12 cellular contexts compared by ENCODE assay signal in the genomic region with DNA sequence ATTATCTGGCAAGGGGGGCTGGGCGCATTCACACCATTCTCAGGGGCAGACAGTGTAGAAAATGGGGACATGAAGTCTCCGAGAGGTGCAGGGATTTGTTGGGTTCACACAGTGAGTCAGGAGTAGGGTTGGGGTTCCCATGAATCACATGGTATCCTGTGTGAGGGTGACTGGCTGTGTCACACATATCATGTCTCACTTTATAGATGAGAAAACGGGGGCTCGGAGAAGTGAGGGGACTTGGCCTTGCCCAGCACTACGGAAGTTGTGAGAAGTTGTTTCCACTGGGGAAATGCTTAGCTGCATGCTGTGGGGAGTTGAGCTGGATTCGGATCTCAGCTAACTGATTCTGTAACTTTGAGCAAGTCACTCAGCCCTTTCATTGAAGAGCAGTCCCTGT. TPM values are rescaled to one million over a fixed set of nuclear protein-coding genes. Genes with fewer than 3 reads are reported as not detected.
DNase-seq lines count a peak whose midpoint lies in the region; ATAC-seq and TF ChIP-seq lines count a peak whose summit lies in the region.
"Had no signal": no experiment of that assay in that cellular context is flagged by ENCODE, and none has a peak within 500 bp of the region (broad histone marks: within the 10 kb centered on the region; RNA-seq: fewer than 3 reads in every experiment).

No MANE protein-coding gene starts in this region.

- peak overlapping the region; percentile 41 for H3K4me2 ChIP-seq in PC-3 (ENCODE audit: low read length)

- no peaks in the 10 kb centered on the region for H3K9me3 ChIP-seq in PC-3 (ENCODE audit: low read length)
- H3K9me3 ChIP-seq: BE2C had no signal

- ATAC-seq in PC-3: no peak
- peak; percentile 29 for ATAC-seq in stimulated activated naive CD8-positive, alpha-beta T cell treated with anti-CD3 and anti-CD28 coated beads, Interleukin-15, amount 100 ng/mL, for 72 hours
- ATAC-seq in GM18505 (IDR thresholded peaks at IDR 0.05; ENCODE audit: unreplicated experiment): no peak

- H3K9ac ChIP-seq in PC-3 (ENCODE audit: low read length): no peak overlapping the region

- no peaks in the 10 kb centered on the region for H3K27me3 ChIP-seq in PC-3 (ENCODE audit: low read length)
- H3K27me3 ChIP-seq: BE2C had no signal

- no peaks in the 10 kb centered on the region for H3K36me3 Mint-ChIP-seq in activated naive CD4-positive, alpha-beta T cell treated with anti-CD3 and anti-CD28 coated beads, Interleukin-2, amount 10 ng/mL, durations not matched to agents 7 days and 5 days
- H3K36me3 Mint-ChIP-seq in endothelial cell (ENCODE audit: low read depth, unreplicated experiment): peaks cover 7% of the 10 kb centered on the region

- no peaks in the 10 kb centered on the region for H3F3A ChIP-seq in PC-3 (ENCODE audit: low read length, unreplicated experiment)

- no peak for TF ChIP-seq CTCF in PC-3 (conservative IDR thresholded peaks at IDR 0.05; ENCODE audit: low read depth, low read length)
- TF ChIP-seq CTCF in endothelial cell (IDR thresholded peaks at IDR 0.05; ENCODE audit: unreplicated experiment): no peak

- H2AFZ ChIP-seq in PC-3 (ENCODE audit: low read length): no peak overlapping the region

- H3K36me3 ChIP-seq in PC-3 (ENCODE audit: low read depth, low read length): no peaks in the 10 kb centered on the region
- H3K36me3 ChIP-seq: BE2C had no signal

- peak overlapping the region; percentile 30 for H3K27ac Mint-ChIP-seq in activated naive CD4-positive, alpha-beta T cell treated with anti-CD3 and anti-CD28 coated beads, Interleukin-2, amount 10 ng/mL, durations not matched to agents 7 days and 5 days
- no peak overlapping the region for H3K27ac Mint-ChIP-seq in endothelial cell (ENCODE audit: unreplicated experiment)
- H3K27ac Mint-ChIP-seq in stimulated activated naive CD8-positive, alpha-beta T cell treated with anti-CD3 and anti-CD28 coated beads, Interleukin-15, amount 100 ng/mL, for 72 hours: no peak overlapping the region
- H3K27ac Mint-ChIP-seq: endodermal cell had no signal

- H3K27ac ChIP-seq in PC-3 (ENCODE audit: low read length): no peak overlapping the region

- no peak overlapping the region for H3K4me3 Mint-ChIP-seq in activated naive CD4-positive, alpha-beta T cell treated with anti-CD3 and anti-CD28 coated beads, Interleukin-2, amount 10 ng/mL, durations not matched to agents 7 days and 5 days
- peak overlapping the region; percentile 43 for H3K4me3 Mint-ChIP-seq in endothelial cell (ENCODE audit: unreplicated experiment)
- H3K4me3 Mint-ChIP-seq in stimulated activated naive CD8-positive, alpha-beta T cell treated with anti-CD3 and anti-CD28 coated beads, Interleukin-15, amount 100 ng/mL, for 72 hours: peak overlapping the region; percentile 20 to 63
- H3K4me3 Mint-ChIP-seq: endodermal cell had no signal

- no TSS peak for BruUV-seq in PC-3 (replicated peaks; lab: Mats Ljungman, UMichigan)

- H3K4me1 Mint-ChIP-seq in activated naive CD4-positive, alpha-beta T cell treated with anti-CD3 and anti-CD28 coated beads, Interleukin-2, amount 10 ng/mL, durations not matched to agents 7 days and 5 days: peaks cover 20% of the 10 kb centered on the region
- H3K4me1 Mint-ChIP-seq in endothelial cell (ENCODE audit: unreplicated experiment): peaks cover 2% of the 10 kb centered on the region
- H3K4me1 Mint-ChIP-seq in stimulated activated naive CD8-positive, alpha-beta T cell treated with anti-CD3 and anti-CD28 coated beads, Interleukin-15, amount 100 ng/mL, for 72 hours: peaks cover 30% of the 10 kb centered on the region

- 0 out of 2 replicates have a peak overlapping the region, but pooled peaks have one; percentile 15 for H3K4me3 ChIP-seq in PC-3 (ENCODE audit: low read length)

- H3K9me3 Mint-ChIP-seq in activated naive CD4-positive, alpha-beta T cell treated with anti-CD3 and anti-CD28 coated beads, Interleukin-2, amount 10 ng/mL, durations not matched to agents 7 days and 5 days: no peaks in the 10 kb centered on the region
- no peaks in the 10 kb centered on the region for H3K9me3 Mint-ChIP-seq in endothelial cell (ENCODE audit: unreplicated experiment)
- no peaks in the 10 kb centered on the region for H3K9me3 Mint-ChIP-seq in stimulated activated naive CD8-positive, alpha-beta T cell treated with anti-CD3 and anti-CD28 coated beads, Interleukin-15, amount 100 ng/mL, for 72 hours
- H3K9me3 Mint-ChIP-seq: endodermal cell had no signal

- H3K9me2 ChIP-seq in PC-3 (replicated peaks; ENCODE audit: low read length): no peaks in the 10 kb centered on the region

- intact Hi-C loops in PC-3 (cut with micrococcal nuclease): loop anchor here (1.0 to 2.0 kb wide), 2 partner anchors 42 to 55 kb away; a partner anchor contains a TSS

- CTCF ChIA-PET in activated naive CD4-positive, alpha-beta T cell treated with anti-CD3 and anti-CD28 coated beads, Interleukin-2, amount 10 ng/mL, durations not matched to agents 7 days and 5 days (lab: Charles Lee): interaction anchor here (0.6 to 4.0 kb wide), 40 partner anchors 9 to 340 kb away, joined by 3 to 32 read pairs (median 4); a partner anchor contains a TSS
- CTCF ChIA-PET in PC-3 (lab: Charles Lee): interaction anchor here (0.5 to 1.5 kb wide), 9 partner anchors 9 to 223 kb away, joined by 3 to 8 read pairs (median 4); no protein-coding TSS in a partner anchor

- no peaks in the 10 kb centered on the region for H3K4me1 ChIP-seq in PC-3 (ENCODE audit: insufficient read depth, low read length)
- H3K4me1 ChIP-seq: BE2C had no signal

- no peaks in the 10 kb centered on the region for H4K20me1 ChIP-seq in PC-3 (ENCODE audit: low read length)

- TF ChIP-seq POLR2A in GM18505 (IDR thresholded peaks at IDR 0.05; ENCODE audit: borderline replicate concordance, extremely low read depth, insufficient read depth, insufficient read length): no peak

- H3K79me2 ChIP-seq in PC-3 (ENCODE audit: low read length): no peaks in the 10 kb centered on the region

- DNase-seq in activated naive CD4-positive, alpha-beta T cell treated with anti-CD3 and anti-CD28 coated beads, Interleukin-2, amount 10 ng/mL, durations not matched to agents 7 days and 5 days: no peak
- no peak for DNase-seq in activated naive CD4-positive, alpha-beta T cell treated with Interleukin-2 at 50 U/mL for 16 hours
- DNase-seq in PC-3: no peak
- no peak for DNase-seq in endothelial cell (ENCODE audit: low spot score)
- no peak for DNase-seq in stimulated activated naive CD8-positive, alpha-beta T cell treated with anti-CD3 and anti-CD28 coated beads, Interleukin-15, amount 100 ng/mL, for 72 hours
- no peak for DNase-seq in islet precursor cell
- no peak for DNase-seq in NCI-H1694 (lab: John Stamatoyannopoulos, UW)

- POLR2A ChIA-PET in PC-3 (lab: Charles Lee; ENCODE audit: unreplicated experiment): interaction anchor here (0.7 kb wide), 1 partner anchor 155 kb away, joined by 4 read pairs; no protein-coding TSS in a partner anchor

- H3K27me3 Mint-ChIP-seq in activated naive CD4-positive, alpha-beta T cell treated with anti-CD3 and anti-CD28 coated beads, Interleukin-2, amount 10 ng/mL, durations not matched to agents 7 days and 5 days: peaks cover 73% of the 10 kb centered on the region
- peaks cover 12% of the 10 kb centered on the region for H3K27me3 Mint-ChIP-seq in endothelial cell (ENCODE audit: unreplicated experiment)
- peaks cover 27% of the 10 kb centered on the region for H3K27me3 Mint-ChIP-seq in stimulated activated naive CD8-positive, alpha-beta T cell treated with anti-CD3 and anti-CD28 coated beads, Interleukin-15, amount 100 ng/mL, for 72 hours

RNA-seq across cellular contexts. Expression of a gene that starts 4.2 kb away (rescaled TPM):
- not detected in 2 replicates for total RNA-seq in PC-3 (2014; rRNA removed)
- total RNA-seq in endothelial cell (ENCODE audit: unreplicated experiment): 0.87 TPM
- total RNA-seq: mesenteric fat pad; T-helper 2 cell treated with Interferon-gamma antibody and Interleukin-4, amounts not matched to agents 100 ng/mL and 5 ng/mL, for 36 hours had no signal

RNA-seq across cellular contexts. Expression of a gene that starts 7.4 kb away (rescaled TPM):
- total RNA-seq in PC-3 (2014; rRNA removed) (241 and 318 TPM in 2 replicates), endothelial cell (ENCODE audit: unreplicated experiment) (174 TPM)

RNA-seq across cellular contexts. Expression of a gene that starts 18.5 kb away (rescaled TPM):
- total RNA-seq in PC-3 (2014; rRNA removed): 0.17 and 1.1 TPM in 2 replicates
- total RNA-seq in endothelial cell (ENCODE audit: unreplicated experiment): not detected
- total RNA-seq: endodermal cell had no signal

RNA-seq across cellular contexts. Expression of a gene that starts 25.3 kb away (rescaled TPM):
- total RNA-seq in PC-3 (2014; rRNA removed): 28.7 and 31.5 TPM in 2 replicates
- 114 TPM for total RNA-seq in endothelial cell (ENCODE audit: unreplicated experiment)

RNA-seq across cellular contexts. Expression of a gene that starts 32.9 kb away (rescaled TPM):
- total RNA-seq in PC-3 (2014; rRNA removed): 74.5 and 84.2 TPM in 2 replicates
- total RNA-seq in endothelial cell (ENCODE audit: unreplicated experiment): not detected
- total RNA-seq: mesenteric fat pad; T-helper 2 cell treated with Interferon-gamma antibody and Interleukin-4, amounts not matched to agents 100 ng/mL and 5 ng/mL, for 36 hours had no signal
